21 cellular contexts compared by ENCODE assay signal in genomic region chr5:74850016-74850415, GRCh38.
"Had no signal": no experiment of that assay in that cellular context is flagged by ENCODE, and none has a peak within 500 bp of the region (broad histone marks: within the 10 kb centered on the region; RNA-seq: fewer than 3 reads in every experiment).

No MANE protein-coding gene starts in this region.

- DNase-seq: effector memory CD4-positive, alpha-beta T cell; foreskin fibroblast; glutamatergic neuron; kidney; left cardiac atrium; left ventricle myocardium inferior; lower lobe of right lung; naive B cell; posterior cingulate gyrus; small intestine; stimulated activated CD4-positive, alpha-beta T cell treated with anti-CD3 and anti-CD28 coated beads, Interleukin-12 subunit alpha, Interleukin-12 subunit beta, amount 100 ng/mL, for 4 hours; stimulated activated naive CD4-positive, alpha-beta T cell; stomach; tibial artery; upper lobe of right lung had no signal

- H3K4me3 ChIP-seq: esophagus muscularis mucosa, gastroesophageal sphincter, left ventricle myocardium inferior, lower lobe of right lung, stomach, tibial artery, upper lobe of right lung, vagina had no signal

- H3K9me3 ChIP-seq: esophagus muscularis mucosa, gastroesophageal sphincter, left ventricle myocardium inferior, lower lobe of right lung, neutrophil, stomach, tibial artery, upper lobe of right lung, vagina had no signal

- H3K27ac Mint-ChIP-seq: memory B cell had no signal

- H3K27me3 ChIP-seq: esophagus muscularis mucosa, gastroesophageal sphincter, neutrophil, stomach, tibial artery, upper lobe of right lung, vagina had no signal

- H3K27me3 Mint-ChIP-seq: memory B cell, naive B cell had no signal

- H3K9me3 Mint-ChIP-seq: memory B cell had no signal

- H3K27ac ChIP-seq: epithelial cell of prostate, esophagus muscularis mucosa, gastroesophageal sphincter, left ventricle myocardium inferior, lower lobe of right lung, neutrophil, stomach, tibial artery, upper lobe of right lung, vagina had no signal

- H3K4me3 Mint-ChIP-seq: memory B cell had no signal

- ATAC-seq: gastroesophageal sphincter, left cardiac atrium, lower lobe of right lung, upper lobe of right lung had no signal

- H3K4me1 ChIP-seq: esophagus muscularis mucosa, gastroesophageal sphincter, left ventricle myocardium inferior, lower lobe of right lung, stomach, upper lobe of right lung, vagina had no signal

- H3K36me3 ChIP-seq: esophagus muscularis mucosa, gastroesophageal sphincter, left ventricle myocardium inferior, lower lobe of right lung, neutrophil, stomach, tibial artery, upper lobe of right lung, vagina had no signal

- H3K36me3 Mint-ChIP-seq: memory B cell, naive B cell had no signal
